16 cellular contexts compared by ENCODE assay signal in the genomic region with DNA sequence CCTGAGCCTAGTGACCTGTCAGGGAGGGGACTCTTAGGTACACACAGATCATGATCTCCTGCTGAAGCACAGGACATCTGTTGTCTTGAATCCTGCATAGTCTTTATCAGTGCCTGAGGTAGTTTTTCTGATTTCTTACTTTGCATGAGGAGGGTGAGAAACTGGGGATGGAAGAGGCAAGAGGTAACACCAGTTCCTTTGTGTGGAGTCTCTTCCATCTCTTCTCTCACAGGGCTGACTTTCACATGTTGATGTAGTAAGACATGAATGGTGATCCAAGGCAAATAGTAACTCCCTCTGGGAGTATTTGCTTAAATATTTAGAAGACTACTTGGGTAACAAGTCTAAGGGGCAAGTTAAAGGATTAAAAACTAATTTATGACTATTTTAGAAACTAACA. TPM values are rescaled to one million over a fixed set of nuclear protein-coding genes. Genes with fewer than 3 reads are reported as not detected.
DNase-seq lines count a peak whose midpoint lies in the region; ATAC-seq, FAIRE-seq and TF ChIP-seq lines count a peak whose summit lies in the region.
"Had no signal": no experiment of that assay in that cellular context is flagged by ENCODE, and none has a peak within 500 bp of the region (broad histone marks: within the 10 kb centered on the region; RNA-seq: fewer than 3 reads in every experiment).

No MANE protein-coding gene starts in this region.

- TF ChIP-seq CTCF in D721Med (IDR thresholded peaks at IDR 0.05; ENCODE audit: insufficient read depth, missing control alignments), result no peak
- no peak for TF ChIP-seq CTCF in BE2C (IDR thresholded peaks at IDR 0.05; ENCODE audit: low read depth, low read length)

- ATAC-seq in HG03432 (IDR thresholded peaks at IDR 0.05; ENCODE audit: unreplicated experiment), result no peak
- ATAC-seq in HG02763 (IDR thresholded peaks at IDR 0.05; ENCODE audit: unreplicated experiment), result no peak

- peaks cover 44% of the 10 kb centered on the region for H3K4me1 ChIP-seq in HUES48 (ENCODE audit: control insufficient read depth, insufficient read depth, low read length)
- no peaks in the 10 kb centered on the region for H3K4me1 ChIP-seq in BE2C

- H3K9me3 ChIP-seq in HUES48 (ENCODE audit: control insufficient read depth, insufficient read depth, low read length), result peaks cover 19% of the 10 kb centered on the region
- H3K9me3 ChIP-seq in BE2C, result 0 out of 2 replicates have a peak, but pooled peaks cover 4% of the 10 kb centered on the region

- FAIRE-seq in D721Med (lab: Jason Lieb, UNC), result peak; percentile 11
- FAIRE-seq: GM19239, H54 had no signal

- H3K27ac ChIP-seq in HUES48 (ENCODE audit: low read depth, low read length), result peak overlapping the region; percentile 80

- DNase-seq in D721Med (ENCODE audit: insufficient read length, low spot score) (no peak), SK-MEL-5 (ENCODE audit: low read depth, low spot score) (peak; percentile 25), iPS-NIHi11 (ENCODE audit: low spot score) (peak; percentile 16), BE2C (no peak), DMS 273 (lab: John Stamatoyannopoulos, UW; ENCODE audit: unreplicated experiment) (no peak)
- DNase-seq: ACHN; C1 segment of cervical spinal cord; Calu3; CD4-positive, alpha-beta T cell; DMS153; GF-D8 had no signal

- no peak overlapping the region for H3K9ac ChIP-seq in HUES48 (ENCODE audit: low read depth, low read length)

- H3K4me3 ChIP-seq in HUES48 (ENCODE audit: low read depth, low read length) (0 out of 2 replicates have a peak overlapping the region, but pooled peaks have one; percentile 2), BE2C (ENCODE audit: low read depth, low read length) (no peak overlapping the region)

- in situ Hi-C loops in SK-MEL-5 (cut with HindIII; ENCODE audit: low pct_unique_long_range_greater_than_20kb, low sequenced_read_pairs), result no loop called here

- H3K36me3 ChIP-seq in HUES48 (ENCODE audit: control insufficient read depth, insufficient read depth, low read length) (no peaks in the 10 kb centered on the region; the same call in 1 of the 2 replicates), BE2C (no peaks in the 10 kb centered on the region)

- H3K27me3 ChIP-seq in HUES48 (ENCODE audit: control insufficient read depth, insufficient read depth, low read length), result no peaks in the 10 kb centered on the region
- H3K27me3 ChIP-seq in BE2C, result no peaks in the 10 kb centered on the region

RNA-seq across cellular contexts. Expression of a gene that starts 9.5 kb away (rescaled TPM):
- 7.6 and 7.8 TPM in 2 replicates for total RNA-seq in SK-MEL-5 (2014; rRNA removed; shearing (Covaris generic))
- 6.6 and 7.8 TPM in 2 replicates for polyA plus RNA-seq in SK-MEL-5 (2015; cell fraction: cytosol; rRNA removed)
- polyA plus RNA-seq in SK-MEL-5 (2015; cell fraction: nucleus; rRNA removed), result 5.5 and 6.5 TPM in 2 replicates
- polyA plus RNA-seq in BE2C (2012; ENCODE audit: insufficient read depth, insufficient read length, low read depth), result 32.3 TPM

Comparison
In these comparisons a context has a peak if more than half of its experiments do, and no peak if none do; other contexts are left out.
1. DNase-seq: peak in SK-MEL-5 (single experiment) and iPS-NIHi11 (single experiment); none in D721Med (single experiment), BE2C (single experiment) and DMS 273 (single experiment).